ENCODE assay signal across 31 cellular contexts in the genomic region with DNA sequence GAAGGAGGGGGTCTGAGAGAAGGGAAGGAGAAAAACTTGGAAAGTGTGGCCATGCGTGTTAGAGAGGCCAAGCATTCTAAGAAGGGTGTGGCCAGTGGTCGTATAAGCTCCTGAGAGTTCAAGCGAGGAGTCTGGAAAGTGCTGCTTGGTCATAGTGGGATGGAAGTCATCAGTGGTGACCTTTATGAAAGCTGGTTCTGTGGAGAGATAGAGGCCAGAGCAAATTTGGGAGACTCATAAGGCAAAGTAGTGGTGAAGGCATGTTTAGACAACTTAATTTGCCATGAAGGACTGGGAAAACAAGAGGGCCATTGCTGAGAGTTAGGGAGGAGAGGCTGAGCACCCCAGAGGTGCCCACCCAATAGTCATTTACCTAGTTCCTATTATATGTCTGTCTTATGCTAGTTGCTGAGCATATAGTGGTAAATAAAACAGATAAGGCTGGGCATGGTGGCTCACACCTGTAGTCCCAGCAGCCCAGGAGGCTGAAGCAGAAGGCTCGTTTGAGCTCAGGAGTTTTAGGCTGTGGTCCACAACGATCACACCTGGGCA. TPM values are rescaled to one million over a fixed set of nuclear protein-coding genes. Genes with fewer than 3 reads are reported as not detected.
"Had no signal": no experiment of that assay in that cellular context is flagged by ENCODE, and none has a peak within 500 bp of the region (broad histone marks: within the 10 kb centered on the region; RNA-seq: fewer than 3 reads in every experiment).

No MANE protein-coding gene starts in this region.

- H3K9me3 Mint-ChIP-seq: mesothelial cell of epicardium had no signal

- H3K27ac ChIP-seq: coronary artery, dorsolateral prefrontal cortex, esophagus squamous epithelium, gastrocnemius medialis, heart right ventricle, left lung, lower lobe of right lung had no signal

- DNase-seq: dermis blood vessel endothelial cell; dorsolateral prefrontal cortex; effector CD4-positive, alpha-beta T cell; effector memory CD4-positive, alpha-beta T cell; esophagus squamous epithelium; foreskin fibroblast; foreskin melanocyte; gastrocnemius medialis; glutamatergic neuron; heart right ventricle; hippocampal formation; left cardiac atrium; left lung; left ventricle myocardium superior; lower lobe of right lung; mesenchymal stem cell; mucosa of descending colon had no signal

- H3K4me3 Mint-ChIP-seq: mesothelial cell of epicardium had no signal

- H3K4me1 Mint-ChIP-seq: mesothelial cell of epicardium had no signal

- H3K27ac Mint-ChIP-seq: mesothelial cell of epicardium had no signal

- ATAC-seq: gastrocnemius medialis, heart right ventricle, left cardiac atrium, left lung, left ventricle myocardium superior, lower lobe of right lung, mucosa of descending colon had no signal

- H3K36me3 Mint-ChIP-seq: mesothelial cell of epicardium had no signal

- H3K4me3 ChIP-seq: coronary artery, dorsolateral prefrontal cortex, esophagus squamous epithelium, gastrocnemius medialis, heart right ventricle, left lung, lower lobe of right lung, mucosa of descending colon had no signal

- H3K27me3 ChIP-seq: dorsolateral prefrontal cortex had no signal

- H3K36me3 ChIP-seq: esophagus squamous epithelium, gastrocnemius medialis, heart right ventricle, left lung, lower lobe of right lung had no signal

- H3K4me1 ChIP-seq: esophagus squamous epithelium, gastrocnemius medialis, heart right ventricle, left lung, lower lobe of right lung had no signal

- H3K9me3 ChIP-seq: esophagus squamous epithelium, gastrocnemius medialis, heart right ventricle, left lung, lower lobe of right lung, mucosa of descending colon had no signal

- FAIRE-seq: colon, endothelial cell of umbilical vein, islet of Langerhans, keratinocyte had no signal

RNA-seq across cellular contexts. Expression of a gene that starts 1.9 kb away (rescaled TPM):
- total RNA-seq: dermis blood vessel endothelial cell, endothelial cell of umbilical vein, epithelial cell of proximal tubule, gastrocnemius medialis, glomerular endothelial cell, kidney epithelial cell, left cardiac atrium, left ventricle myocardium superior, lower leg skin, lung microvascular endothelial cell, mesenteric fat pad, mesothelial cell of epicardium, myocyte had no signal
- polyA plus RNA-seq: endothelial cell of umbilical vein, keratinocyte had no signal

RNA-seq across cellular contexts. Expression of a gene that starts 21.0 kb away (rescaled TPM):
- total RNA-seq: dermis blood vessel endothelial cell, dorsolateral prefrontal cortex, endothelial cell of umbilical vein, epithelial cell of proximal tubule, esophagus squamous epithelium, gastrocnemius medialis, glomerular endothelial cell, heart right ventricle, kidney epithelial cell, left cardiac atrium, left lung, left ventricle myocardium superior, lower leg skin, lower lobe of right lung, lung microvascular endothelial cell, mesenteric fat pad, mesothelial cell of epicardium, mucosa of descending colon, myocyte had no signal
- polyA plus RNA-seq: endothelial cell of umbilical vein, esophagus, heart right ventricle, keratinocyte had no signal
